In the genomic region with DNA sequence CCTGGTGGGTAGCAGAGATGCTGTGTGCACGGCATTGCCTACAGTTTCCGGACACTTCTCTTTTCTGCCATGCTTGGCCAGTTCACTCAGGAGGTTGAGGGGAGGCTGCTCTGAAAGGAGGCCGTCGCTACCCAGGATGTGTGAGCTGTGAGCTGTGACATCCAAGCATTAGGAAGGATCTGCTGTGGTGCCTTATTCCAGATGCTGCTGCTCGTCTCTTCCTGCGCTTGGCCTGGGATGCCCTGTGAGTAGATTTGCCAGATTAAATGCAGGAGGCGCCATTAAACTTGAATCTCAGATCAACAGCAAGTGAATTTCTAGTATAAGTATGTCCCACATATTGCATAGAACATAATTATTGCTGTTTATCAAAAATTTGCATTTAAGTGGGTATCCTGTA, we compare ENCODE assay signal across 19 cellular contexts.
DNase-seq lines count a peak whose midpoint lies in the region; ATAC-seq and TF ChIP-seq lines count a peak whose summit lies in the region.
"Had no signal": no experiment of that assay in that cellular context is flagged by ENCODE, and none has a peak within 500 bp of the region (broad histone marks: within the 10 kb centered on the region; RNA-seq: fewer than 3 reads in every experiment).

No MANE protein-coding gene starts in this region.

- no peaks in the 10 kb centered on the region for H4K20me1 ChIP-seq in GM23338 (replicated peaks; ENCODE audit: insufficient read depth)
- H4K20me1 ChIP-seq: BLaER1 treated with 17β-estradiol and CSF1 and Interleukin-3, amounts not matched to agents 10 nM and 100 nM had no signal

- peak; percentile 6 to 24 for DNase-seq in NCI-H524 (lab: John Stamatoyannopoulos, UW)
- no peak for DNase-seq in NCI-H524 treated with DMSO at 0.1 percent for 48 hours (lab: John Stamatoyannopoulos, UW)
- peak; percentile 74 to 87 for DNase-seq in SJCRH30
- DNase-seq in coronary artery (ENCODE audit: low spot score), result peak; percentile 26
- no peak for DNase-seq in GM23338 (ENCODE audit: low spot score)
- DNase-seq in effector memory CD4-positive, alpha-beta T cell, result no peak
- DNase-seq in WTC11 (ENCODE audit: low spot score), result no peak
- DNase-seq: AML-193; Caco-2; Calu3; CD4-positive, alpha-beta T cell; CD8-positive, alpha-beta T cell; DMS79 treated with DMSO at 0.1 percent for 48 hours; GF-D8 had no signal

- peaks cover 25% of the 10 kb centered on the region for H3K4me1 Mint-ChIP-seq in GM23338
- peaks cover 33% of the 10 kb centered on the region for H3K4me1 Mint-ChIP-seq in WTC11
- H3K4me1 Mint-ChIP-seq: B cell had no signal

- CTCF ChIA-PET in WTC11 (lab: Charles Lee), result no interaction called here

- H3K27me3 ChIP-seq in SJCRH30 (no peaks in the 10 kb centered on the region), GM23338 (ENCODE audit: insufficient read depth) (no peaks in the 10 kb centered on the region)
- peaks cover 5% of the 10 kb centered on the region for H3K27me3 ChIP-seq in effector memory CD4-positive, alpha-beta T cell (replicated peaks; ENCODE audit: control insufficient read depth, insufficient read depth, low read length, poor library complexity, severe bottlenecking)
- H3K27me3 ChIP-seq: BLaER1 treated with 17β-estradiol and CSF1 and Interleukin-3, amounts not matched to agents 10 nM and 100 nM had no signal

- H3K36me3 Mint-ChIP-seq in GM23338 (ENCODE audit: low read depth) (no peaks in the 10 kb centered on the region), WTC11 (0 out of 2 replicates have a peak, but pooled peaks cover 3% of the 10 kb centered on the region)
- H3K36me3 Mint-ChIP-seq: CD8-positive, alpha-beta T cell had no signal

- no peak overlapping the region for H2AFZ ChIP-seq in GM23338

- TF ChIP-seq CTCF in coronary artery (IDR thresholded peaks at IDR 0.05) (no peak), GM23338 (conservative IDR thresholded peaks at IDR 0.05; ENCODE audit: low read depth in 2 of 2) (no peak), WTC11 (IDR thresholded peaks at IDR 0.05) (no peak)

- POLR2A ChIA-PET in WTC11 (lab: Charles Lee), result no interaction called here

- H3K9me3 Mint-ChIP-seq in GM23338 (peaks cover 4% of the 10 kb centered on the region; the same call in 1 of the 3 replicates), WTC11 (peaks cover 6% of the 10 kb centered on the region)
- H3K9me3 Mint-ChIP-seq: CD4-positive, alpha-beta T cell; CD8-positive, alpha-beta T cell had no signal

- H3K27ac Mint-ChIP-seq in GM23338 (no peak overlapping the region), WTC11 (no peak overlapping the region)
- H3K27ac Mint-ChIP-seq: B cell; CD4-positive, alpha-beta T cell; CD8-positive, alpha-beta T cell had no signal

- H3K9me2 ChIP-seq in GM23338 (ENCODE audit: insufficient read depth), result no peaks in the 10 kb centered on the region

- ATAC-seq in GM23338 (no peak), WTC11 (no peak)
- ATAC-seq: A549; CD8-positive, alpha-beta T cell had no signal

- peak overlapping the region; percentile 73 for H3K27ac ChIP-seq in SJCRH30
- no peak overlapping the region for H3K27ac ChIP-seq in coronary artery
- H3K27ac ChIP-seq in GM23338 (ENCODE audit: low read depth), result no peak overlapping the region
- no peak overlapping the region for H3K27ac ChIP-seq in effector memory CD4-positive, alpha-beta T cell (ENCODE audit: insufficient read depth, low read length, poor library complexity, severe bottlenecking)
- H3K27ac ChIP-seq: 22Rv1; A549; BLaER1 treated with 17β-estradiol and CSF1 and Interleukin-3, amounts not matched to agents 10 nM and 100 nM; C4-2B had no signal

- H3F3A ChIP-seq in GM23338 (replicated peaks; ENCODE audit: low read depth), result 0 out of 2 replicates have a peak, but pooled peaks cover 3% of the 10 kb centered on the region

- H3K9me3 ChIP-seq in SJCRH30 (replicated peaks), result no peaks in the 10 kb centered on the region
- H3K9me3 ChIP-seq in effector memory CD4-positive, alpha-beta T cell (ENCODE audit: control insufficient read depth, low read length), result no peaks in the 10 kb centered on the region
- H3K9me3 ChIP-seq: A549; BLaER1 treated with 17β-estradiol and CSF1 and Interleukin-3, amounts not matched to agents 10 nM and 100 nM; Caco-2 had no signal

- H3K27me3 Mint-ChIP-seq in GM23338 (ENCODE audit: insufficient read depth, low read depth, poor library complexity), result peaks cover 4% of the 10 kb centered on the region
- H3K27me3 Mint-ChIP-seq in WTC11 (ENCODE audit: low read depth), result peaks cover 2% of the 10 kb centered on the region; the same call in 1 of the 2 replicates

- H3K36me3 ChIP-seq in SJCRH30 (no peaks in the 10 kb centered on the region), GM23338 (ENCODE audit: insufficient read depth) (no peaks in the 10 kb centered on the region)
- H3K36me3 ChIP-seq in effector memory CD4-positive, alpha-beta T cell (ENCODE audit: control insufficient read depth, insufficient read depth, low read length), result no peaks in the 10 kb centered on the region
- H3K36me3 ChIP-seq: BLaER1 treated with 17β-estradiol and CSF1 and Interleukin-3, amounts not matched to agents 10 nM and 100 nM had no signal

- H3K4me2 ChIP-seq in GM23338, result no peak overlapping the region
- H3K4me2 ChIP-seq: A549; BLaER1 treated with 17β-estradiol and CSF1 and Interleukin-3, amounts not matched to agents 10 nM and 100 nM had no signal

- peaks cover 21% of the 10 kb centered on the region for H3K4me1 ChIP-seq in SJCRH30
- peaks cover 10% of the 10 kb centered on the region; the same call in 1 of the 2 replicates for H3K4me1 ChIP-seq in GM23338 (ENCODE audit: insufficient read depth)
- no peaks in the 10 kb centered on the region for H3K4me1 ChIP-seq in effector memory CD4-positive, alpha-beta T cell (ENCODE audit: control insufficient read depth, insufficient read depth, low read length, poor library complexity, severe bottlenecking)
- H3K4me1 ChIP-seq: A549; BLaER1 treated with 17β-estradiol and CSF1 and Interleukin-3, amounts not matched to agents 10 nM and 100 nM; Caco-2 had no signal

- H3K4me3 ChIP-seq in SJCRH30 (no peak overlapping the region), coronary artery (no peak overlapping the region), GM23338 (no peak overlapping the region)
- no peak overlapping the region for H3K4me3 ChIP-seq in effector memory CD4-positive, alpha-beta T cell (ENCODE audit: insufficient read depth, low read depth, low read length, poor library complexity, severe bottlenecking)
- H3K4me3 ChIP-seq: A549; BLaER1 treated with 17β-estradiol and CSF1 and Interleukin-3, amounts not matched to agents 10 nM and 100 nM had no signal

- H3K4me3 Mint-ChIP-seq in GM23338, result no peak overlapping the region
- H3K4me3 Mint-ChIP-seq in WTC11, result no peak overlapping the region
- H3K4me3 Mint-ChIP-seq: B cell; CD4-positive, alpha-beta T cell; CD8-positive, alpha-beta T cell had no signal

- H3K79me2 ChIP-seq in GM23338 (replicated peaks; ENCODE audit: insufficient read depth), result no peaks in the 10 kb centered on the region

TF ChIP-seq in GM23338, 12 proteins besides CTCF, POLR2A, EP300 and RAD21 (continues in another document):
- TF ChIP-seq CREB1 (CRISPR knock-in tag; IDR thresholded peaks at IDR 0.05; ENCODE audit: low read depth), result no peak
- TF ChIP-seq, protein P1, sequence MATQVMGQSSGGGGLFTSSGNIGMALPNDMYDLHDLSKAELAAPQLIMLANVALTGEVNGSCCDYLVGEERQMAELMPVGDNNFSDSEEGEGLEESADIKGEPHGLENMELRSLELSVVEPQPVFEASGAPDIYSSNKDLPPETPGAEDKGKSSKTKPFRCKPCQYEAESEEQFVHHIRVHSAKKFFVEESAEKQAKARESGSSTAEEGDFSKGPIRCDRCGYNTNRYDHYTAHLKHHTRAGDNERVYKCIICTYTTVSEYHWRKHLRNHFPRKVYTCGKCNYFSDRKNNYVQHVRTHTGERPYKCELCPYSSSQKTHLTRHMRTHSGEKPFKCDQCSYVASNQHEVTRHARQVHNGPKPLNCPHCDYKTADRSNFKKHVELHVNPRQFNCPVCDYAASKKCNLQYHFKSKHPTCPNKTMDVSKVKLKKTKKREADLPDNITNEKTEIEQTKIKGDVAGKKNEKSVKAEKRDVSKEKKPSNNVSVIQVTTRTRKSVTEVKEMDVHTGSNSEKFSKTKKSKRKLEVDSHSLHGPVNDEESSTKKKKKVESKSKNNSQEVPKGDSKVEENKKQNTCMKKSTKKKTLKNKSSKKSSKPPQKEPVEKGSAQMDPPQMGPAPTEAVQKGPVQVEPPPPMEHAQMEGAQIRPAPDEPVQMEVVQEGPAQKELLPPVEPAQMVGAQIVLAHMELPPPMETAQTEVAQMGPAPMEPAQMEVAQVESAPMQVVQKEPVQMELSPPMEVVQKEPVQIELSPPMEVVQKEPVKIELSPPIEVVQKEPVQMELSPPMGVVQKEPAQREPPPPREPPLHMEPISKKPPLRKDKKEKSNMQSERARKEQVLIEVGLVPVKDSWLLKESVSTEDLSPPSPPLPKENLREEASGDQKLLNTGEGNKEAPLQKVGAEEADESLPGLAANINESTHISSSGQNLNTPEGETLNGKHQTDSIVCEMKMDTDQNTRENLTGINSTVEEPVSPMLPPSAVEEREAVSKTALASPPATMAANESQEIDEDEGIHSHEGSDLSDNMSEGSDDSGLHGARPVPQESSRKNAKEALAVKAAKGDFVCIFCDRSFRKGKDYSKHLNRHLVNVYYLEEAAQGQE (IDR thresholded peaks at IDR 0.05; ENCODE audit: unreplicated experiment), result no peak

TF ChIP-seq in WTC11, 78 proteins besides CTCF, POLR2A, EP300 and RAD21:
- TF ChIP-seq SP1 (CRISPR knock-in tag; conservative IDR thresholded peaks at IDR 0.05), result no peak
- no peak for TF ChIP-seq CREM (CRISPR knock-in tag; IDR thresholded peaks at IDR 0.05)
TF ChIP-seq in WTC11: peak in this region for 0.

Comparison
In these comparisons a context has a peak if more than half of its experiments do, and no peak if none do; other contexts are left out.
1. DNase-seq: peak in NCI-H524 (2 of 2), SJCRH30 (2 of 2) and coronary artery (single experiment); none in NCI-H524 treated with DMSO at 0.1 percent for 48 hours (single experiment), GM23338 (single experiment), effector memory CD4-positive, alpha-beta T cell (0 of 3) and WTC11 (single experiment).